18 cellular contexts compared by ENCODE assay signal in the genomic region with DNA sequence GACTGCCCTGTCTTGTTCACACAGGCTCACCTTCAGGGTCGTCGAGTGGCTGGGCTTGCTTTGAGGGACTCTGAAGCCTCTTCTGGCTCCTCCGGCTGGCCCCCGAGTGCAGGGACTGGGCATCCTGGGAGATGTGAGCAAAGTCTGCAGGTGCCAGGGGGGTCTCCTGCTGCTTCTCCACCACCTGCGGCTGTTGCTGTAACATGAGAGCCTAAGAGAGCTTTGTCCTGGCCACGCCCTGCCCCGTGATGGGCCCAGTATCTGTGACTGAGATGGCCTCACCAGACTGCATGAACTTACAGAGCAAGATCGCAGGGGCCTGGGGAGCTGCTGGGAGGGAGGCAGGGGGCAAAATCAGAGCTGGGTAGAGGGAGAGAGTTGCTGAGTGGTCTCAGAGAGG. TPM values are rescaled to one million over a fixed set of nuclear protein-coding genes. Genes with fewer than 3 reads are reported as not detected.
DNase-seq lines count a peak whose midpoint lies in the region; ATAC-seq and TF ChIP-seq lines count a peak whose summit lies in the region.
"Had no signal": no experiment of that assay in that cellular context is flagged by ENCODE, and none has a peak within 500 bp of the region (broad histone marks: within the 10 kb centered on the region; RNA-seq: fewer than 3 reads in every experiment).

No MANE protein-coding gene starts in this region.

- no peaks in the 10 kb centered on the region for H3K36me3 ChIP-seq in ES-I3 (ENCODE audit: insufficient read depth, low read length)
- no peaks in the 10 kb centered on the region for H3K36me3 ChIP-seq in suprapubic skin
- H3K36me3 ChIP-seq: tibial nerve had no signal

- DNase-seq in NCI-H1092 treated with DMSO at 0.1 percent for 48 hours (lab: John Stamatoyannopoulos, UW): peak; percentile 9
- DNase-seq in NCI-H748 treated with DMSO at 0.1 percent for 48 hours (lab: John Stamatoyannopoulos, UW): peak; percentile 7
- DNase-seq in left kidney (ENCODE audit: low read depth, low spot score): peak; percentile 68
- no peak for DNase-seq in cardiac septum (ENCODE audit: low spot score)
- no peak for DNase-seq in suprapubic skin (ENCODE audit: low spot score in 2 of 2)
- DNase-seq: NCI-H2081 treated with DMSO at 0.1 percent for 48 hours; nucleus accumbens; stimulated activated CD4-positive, alpha-beta T cell treated with anti-CD3 and anti-CD28 coated beads, Interleukin-2, amount 100 ng/mL, for 48 hours; stimulated activated CD8-positive, alpha-beta memory T cell treated with anti-CD3 and anti-CD28 coated beads, Interleukin-4, amount 100 ng/mL, for 48 hours had no signal

- intact Hi-C loops in cardiac septum (cut with DNase I): no loop called here

- TF ChIP-seq EP300 in suprapubic skin (IDR thresholded peaks at IDR 0.05): no peak

- peaks cover 7% of the 10 kb centered on the region; the same call in 1 of the 2 replicates for H3K4me1 ChIP-seq in ES-I3 (ENCODE audit: insufficient read depth, low read length)
- no peaks in the 10 kb centered on the region for H3K4me1 ChIP-seq in suprapubic skin
- H3K4me1 ChIP-seq: tibial nerve had no signal

- peak overlapping the region; percentile 8; the same call in 1 of the 2 replicates for H3K9ac ChIP-seq in ES-I3 (ENCODE audit: low read depth, low read length)

- WGBS in suprapubic skin: 32% methylated on average over 8 of the region's 8 CpGs

- TF ChIP-seq POLR2A in suprapubic skin (IDR thresholded peaks at IDR 0.05): no peak

- H3K27me3 ChIP-seq in suprapubic skin: no peaks in the 10 kb centered on the region
- H3K27me3 ChIP-seq: tibial nerve had no signal

- ATAC-seq in HG02852 (IDR thresholded peaks at IDR 0.05; ENCODE audit: unreplicated experiment): no peak
- ATAC-seq: GM12878, sciatic nerve had no signal

- no peak for TF ChIP-seq CTCF in suprapubic skin (IDR thresholded peaks at IDR 0.05)

- no peak overlapping the region for H3K4me3 ChIP-seq in suprapubic skin
- H3K4me3 ChIP-seq: GM12878, tibial nerve had no signal

- no peak overlapping the region for H3K27ac ChIP-seq in suprapubic skin
- H3K27ac ChIP-seq: epithelial cell of prostate, tibial nerve had no signal

- H3K9me3 ChIP-seq in ES-I3 (ENCODE audit: control insufficient read depth, insufficient read depth, low read length) (no peaks in the 10 kb centered on the region), suprapubic skin (no peaks in the 10 kb centered on the region)

RNA-seq across cellular contexts. Expression of a gene that starts 12.5 kb away (rescaled TPM):
- total RNA-seq in cardiac septum (not detected), suprapubic skin (1 to 10 TPM in 1 of 4 donors, under 1 TPM in 3; 0.32 to 2.8 (median 0.79) TPM)
- total RNA-seq: B cell, glomerular endothelial cell, sciatic nerve, tibial nerve had no signal

RNA-seq across cellular contexts. Expression of a gene that starts 21.8 kb away (rescaled TPM):
- total RNA-seq in cardiac septum (0.54 TPM), suprapubic skin (1 to 10 TPM; 4.6 to 8.3 (median 6.5) TPM)

RNA-seq across cellular contexts. Expression of a gene that starts 54.3 kb away (rescaled TPM):
- not detected for total RNA-seq in cardiac septum
- 100 to 1,000 TPM in 2 of 4 donors, 10 to 100 TPM in 2; 60.3 to 102 (median 99.6) TPM for total RNA-seq in suprapubic skin
- total RNA-seq: B cell, Daoy, glomerular endothelial cell, GM12878 had no signal

RNA-seq across cellular contexts. Expression of a gene that starts 59.2 kb away (rescaled TPM):
- 38.4 TPM for total RNA-seq in cardiac septum
- 10 to 100 TPM; 45.8 to 52.0 (median 48.8) TPM for total RNA-seq in suprapubic skin

RNA-seq across cellular contexts. Expression of a gene that starts 59.4 kb away (rescaled TPM):
- total RNA-seq in cardiac septum: 4.6 TPM
- total RNA-seq in suprapubic skin: 10 to 100 TPM; 11.8 to 16.8 (median 15.8) TPM

Comparison
In these comparisons a context has a peak if more than half of its experiments do, and no peak if none do; other contexts are left out.
1. DNase-seq: peak in NCI-H1092 treated with DMSO at 0.1 percent for 48 hours (single experiment), NCI-H748 treated with DMSO at 0.1 percent for 48 hours (single experiment) and left kidney (single experiment); none in cardiac septum (single experiment) and suprapubic skin (0 of 2).
2. RNA of a gene that starts 54.3 kb away (total RNA-seq): 60.3 to 102 TPM in suprapubic skin; not detected in cardiac septum (single experiment); every median in the first group is over 10 times any median in the second.